In genomic region chr3:152540120-152540519, GRCh38 we compare ENCODE assay signal across 27 cellular contexts.
"Had no signal": no experiment of that assay in that cellular context is flagged by ENCODE, and none has a peak within 500 bp of the region (broad histone marks: within the 10 kb centered on the region; RNA-seq: fewer than 3 reads in every experiment).

No MANE protein-coding gene starts in this region.

- DNase-seq: colonic mucosa; cortex of kidney; dermis blood vessel endothelial cell; dorsolateral prefrontal cortex; effector CD4-positive, alpha-beta T cell; effector CD8-positive, alpha-beta T cell; effector memory CD4-positive, alpha-beta T cell; effector memory CD8-positive, alpha-beta T cell; endodermal cell; esophagus squamous epithelium; foreskin fibroblast; foreskin keratinocyte; foreskin melanocyte; gastrocnemius medialis; glutamatergic neuron; head of caudate nucleus; heart left ventricle; heart right ventricle had no signal

- FAIRE-seq: colon, endometrium, endothelial cell of umbilical vein, frontal cortex had no signal

- H3K4me3 Mint-ChIP-seq: dendritic cell treated with granulocyte-macrophage colony-stimulating factor and Interleukin-4, amounts not matched to agents 40 ng/mL and 50 ng/mL, for 4 days; effector memory CD8-positive, alpha-beta T cell; endodermal cell had no signal

- H3K27ac Mint-ChIP-seq: dendritic cell treated with granulocyte-macrophage colony-stimulating factor and Interleukin-4, amounts not matched to agents 40 ng/mL and 50 ng/mL, for 4 days; effector memory CD8-positive, alpha-beta T cell; endodermal cell had no signal

- H3K4me3 ChIP-seq: colonic mucosa, coronary artery, dorsolateral prefrontal cortex, esophagus muscularis mucosa, esophagus squamous epithelium, gastrocnemius medialis, gastroesophageal sphincter, heart left ventricle, heart right ventricle had no signal

- ATAC-seq: effector memory CD8-positive, alpha-beta T cell; gastrocnemius medialis; gastroesophageal sphincter; heart left ventricle; heart right ventricle had no signal

- H3K27ac ChIP-seq: colonic mucosa, coronary artery, dorsolateral prefrontal cortex, epithelial cell of prostate, esophagus muscularis mucosa, esophagus squamous epithelium, foreskin keratinocyte, gastrocnemius medialis, gastroesophageal sphincter, heart left ventricle, heart right ventricle had no signal

- H3K36me3 ChIP-seq: colonic mucosa, esophagus muscularis mucosa, esophagus squamous epithelium, gastrocnemius medialis, gastroesophageal sphincter, heart left ventricle, heart right ventricle had no signal

- H3K4me1 ChIP-seq: colonic mucosa, esophagus muscularis mucosa, esophagus squamous epithelium, foreskin keratinocyte, gastrocnemius medialis, gastroesophageal sphincter, heart left ventricle, heart right ventricle had no signal

- H3K27me3 ChIP-seq: colonic mucosa, dorsolateral prefrontal cortex, esophagus muscularis mucosa, esophagus squamous epithelium, foreskin keratinocyte, gastrocnemius medialis, gastroesophageal sphincter, heart left ventricle, heart right ventricle had no signal

- H3K4me1 Mint-ChIP-seq: endodermal cell had no signal

- H3K9me3 ChIP-seq: colonic mucosa, esophagus squamous epithelium, gastrocnemius medialis, gastroesophageal sphincter had no signal

- H3K27me3 Mint-ChIP-seq: dendritic cell treated with granulocyte-macrophage colony-stimulating factor and Interleukin-4, amounts not matched to agents 40 ng/mL and 50 ng/mL, for 4 days had no signal
